ENCODE assay signal across 8 cellular contexts in the genomic region with DNA sequence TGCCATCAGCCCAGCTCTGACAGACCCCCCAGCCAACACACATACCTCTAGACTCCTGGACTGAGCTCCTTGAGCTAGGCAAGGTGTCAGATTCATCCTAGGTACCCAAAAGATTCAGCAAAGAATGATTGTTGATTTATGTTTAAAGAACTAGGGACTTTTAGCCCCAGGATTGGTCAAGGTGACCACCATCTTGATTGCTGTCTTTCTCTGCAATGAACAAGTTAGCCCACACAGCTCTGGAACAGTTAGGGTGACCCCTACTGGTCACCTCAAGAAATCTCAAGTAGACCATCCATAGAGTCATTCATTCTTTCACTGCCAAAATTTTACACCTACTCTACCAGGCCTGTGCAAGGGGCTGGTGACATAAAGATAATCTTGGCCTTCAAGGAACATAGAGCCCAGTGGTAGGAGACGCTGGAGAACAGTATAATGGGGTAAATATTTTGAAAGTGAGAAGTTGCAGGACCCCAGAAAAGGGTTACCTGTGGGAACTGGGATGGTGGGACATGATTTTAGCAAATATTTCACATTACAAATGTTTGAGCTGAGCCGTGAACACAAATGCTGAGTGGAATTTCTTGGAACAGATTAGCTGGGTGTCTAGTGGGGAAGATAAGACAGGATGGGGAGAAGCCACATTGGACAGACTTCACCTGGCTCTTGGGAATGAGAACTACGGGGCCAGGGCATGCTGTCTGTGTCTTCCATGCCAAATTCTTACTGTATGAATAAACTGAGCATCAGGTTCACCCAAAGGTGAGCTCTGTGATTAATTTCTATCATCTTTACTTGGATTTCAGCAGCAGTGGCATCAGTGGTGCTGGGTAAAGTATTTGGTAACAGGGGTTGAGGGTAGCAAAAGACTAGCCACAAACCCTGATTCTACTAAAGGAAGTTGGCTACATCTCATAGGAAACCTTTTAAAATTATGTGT. TPM values are rescaled to one million over a fixed set of nuclear protein-coding genes. Genes with fewer than 3 reads are reported as not detected.
A peak's percentile ranks its signal among the peaks of the same experiment; 100 is the strongest.
DNase-seq lines count a peak whose midpoint lies in the region; ATAC-seq, FAIRE-seq and TF ChIP-seq lines count a peak whose summit lies in the region.

No MANE protein-coding gene starts in this region.

- ATAC-seq in GM18867 (IDR thresholded peaks at IDR 0.05; ENCODE audit: unreplicated experiment), result peak; percentile 56
- ATAC-seq in SK-N-SH treated with all-trans-retinoic acid at 6 μM for 48 hours, result peak; percentile 84
- ATAC-seq in HepG2, result peak; percentile 71

- H3K4me3 ChIP-seq in KMS-11 (IDR thresholded peaks at IDR 0.05; ENCODE audit: insufficient read depth, low read depth, low read length) (no peak overlapping the region), coronary artery (no peak overlapping the region), HepG2 (replicated peaks in 1 of 3; ENCODE audit: insufficient read depth in 1 of 3, low read depth in 2 of 3, low read length in 3 of 3) (no peak overlapping the region), thyroid gland (replicated peaks in 1 of 3) (no peak overlapping the region)

- H3K79me2 ChIP-seq in KMS-11 (ENCODE audit: insufficient read depth, low read depth) (no peaks in the 10 kb centered on the region), HepG2 (ENCODE audit: insufficient read depth, low read length) (no peaks in the 10 kb centered on the region)

- H3K36me3 ChIP-seq in KMS-11 (ENCODE audit: insufficient read depth) (no peaks in the 10 kb centered on the region), HepG2 (replicated peaks in 1 of 2; ENCODE audit: control insufficient read depth in 1 of 2, insufficient read depth in 2 of 2, low read length in 2 of 2) (no peaks in the 10 kb centered on the region), thyroid gland (no peaks in the 10 kb centered on the region)

- peak; percentile 68 for FAIRE-seq in HepG2 (lab: Jason Lieb, UNC)

- WGBS in HepG2 (ENCODE audit: low lambda C conversion rate), result 50% methylated on average over 3 of the region's 3 CpGs
- WGBS in thyroid gland, 2 donors, result 69 to 76% methylated on average over 3 of the region's 3 CpGs

- TF ChIP-seq RAD21 in HepG2 (CRISPR knock-in tag; IDR thresholded peaks at IDR 0.05), result peak; percentile 64

- BruUV-seq in HepG2 (replicated peaks; lab: Mats Ljungman, UMichigan), result no TSS peak

- H3K4me2 ChIP-seq in KMS-11, result no peak overlapping the region
- H3K4me2 ChIP-seq in HepG2 (ENCODE audit: low read depth, low read length), result no peak overlapping the region

- no peaks in the 10 kb centered on the region for H3K27me3 ChIP-seq in KMS-11 (ENCODE audit: insufficient read depth, low read depth)
- peaks cover 0 to 10% of the 10 kb centered on the region in 2 experiments; a peak in 2 of 5 replicates for H3K27me3 ChIP-seq in HepG2 (ENCODE audit: control insufficient read depth in 1 of 2, insufficient read depth in 2 of 2, low read length in 2 of 2)
- no peaks in the 10 kb centered on the region for H3K27me3 ChIP-seq in thyroid gland

- H3K9ac ChIP-seq in KMS-11, result no peak overlapping the region
- no peak overlapping the region for H3K9ac ChIP-seq in HepG2 (ENCODE audit: insufficient read depth, low read depth, low read length)

- POLR2A ChIA-PET in HepG2 (lab: Yijun Ruan, JAX), result no interaction called here

- H3K27ac ChIP-seq in KMS-11, result no peak overlapping the region
- H3K27ac ChIP-seq in coronary artery, result peak overlapping the region; percentile 86 to 93
- no peak overlapping the region for H3K27ac ChIP-seq in HepG2 (ENCODE audit: extremely low read length, insufficient read depth, low read length)
- peak overlapping the region in 1 of 3 donors; percentile 1 for H3K27ac ChIP-seq in thyroid gland

- H4K20me1 ChIP-seq in KMS-11 (ENCODE audit: insufficient read depth), result no peaks in the 10 kb centered on the region
- no peaks in the 10 kb centered on the region for H4K20me1 ChIP-seq in HepG2 (ENCODE audit: insufficient read depth, low read length)

- H3K4me1 ChIP-seq in KMS-11 (ENCODE audit: low read depth, poor library complexity, severe bottlenecking) (peaks cover 62% of the 10 kb centered on the region), HepG2 (ENCODE audit: insufficient read depth, low read length) (peaks cover 23% of the 10 kb centered on the region), thyroid gland (peaks cover 8 to 35% of the 10 kb centered on the region in 2 donors)

- intact Hi-C loops in HepG2 (cut with micrococcal nuclease; ENCODE audit: unreplicated experiment), result loop anchor here (1.0 to 10.0 kb wide), 3 partner anchors 80 to 248 kb away; no protein-coding TSS in a partner anchor
- intact Hi-C loops in thyroid gland (cut with DNase I), result loop anchor here (10.0 kb wide), 1 partner anchor 250 kb away; no protein-coding TSS in a partner anchor

- H2AFZ ChIP-seq in KMS-11 (ENCODE audit: low read depth) (peak overlapping the region; percentile 11; the same call in 1 of the 2 replicates), HepG2 (ENCODE audit: low read length) (no peak overlapping the region)

- peak; percentile 70 for DNase-seq in CD1c-positive myeloid dendritic cell (ENCODE audit: extremely low spot score)
- no peak for DNase-seq in coronary artery (ENCODE audit: low spot score)
- peak; percentile 57 for DNase-seq in HepG2 (ENCODE audit: low spot score)
- no peak for DNase-seq in thyroid gland
- DNase-seq in NK-92 (lab: John Stamatoyannopoulos, UW; ENCODE audit: unreplicated experiment), result no peak

- in situ Hi-C loops in HepG2 (cut with HindIII; ENCODE audit: extremely low pct_ligation_motif_present, low pct_unique_long_range_greater_than_20kb), result no loop called here

- TF ChIP-seq EP300 in HepG2 (IDR thresholded peaks at IDR 0.05; ENCODE audit: low read depth in 2 of 2, low read length in 2 of 2) (no peak), HepG2 (CRISPR knock-in tag; IDR thresholded peaks at IDR 0.05; ENCODE audit: borderline replicate concordance) (no peak)

- CTCF ChIA-PET in HepG2 (lab: Yijun Ruan, JAX; ENCODE audit: low intra/inter-chr PET ratio, low total read pairs), result interaction anchor here (1.3 to 1.7 kb wide), 3 partner anchors 140 to 248 kb away, joined by 3 to 10 read pairs (median 5); no protein-coding TSS in a partner anchor

- TF ChIP-seq CTCF in KMS-11 (conservative IDR thresholded peaks at IDR 0.05; ENCODE audit: low read depth, low read length) (peak; percentile 84), coronary artery (IDR thresholded peaks at IDR 0.05) (no peak), HepG2 (CRISPR knock-in tag; IDR thresholded peaks at IDR 0.05) (peak; percentile 80), thyroid gland (IDR thresholded peaks at IDR 0.05) (peak in 4 of 6 experiments; percentile 47 to 57 (median 55))

- no peaks in the 10 kb centered on the region for H3K9me3 ChIP-seq in HepG2 (ENCODE audit: low read length)
- no peaks in the 10 kb centered on the region for H3K9me3 ChIP-seq in thyroid gland

- TF ChIP-seq POLR2A in HepG2 (IDR thresholded peaks at IDR 0.05; ENCODE audit: insufficient read depth in 1 of 2, low read depth in 2 of 2, low read length in 2 of 2) (no peak), thyroid gland (IDR thresholded peaks at IDR 0.05) (no peak)

TF ChIP-seq in SK-N-SH treated with all-trans-retinoic acid at 6 μM for 48 hours, 23 proteins besides CTCF, POLR2A, EP300 and RAD21 (continues in another document):
- TF ChIP-seq ISL1 (CRISPR knock-in tag; IDR thresholded peaks at IDR 0.05), result no peak
- TF ChIP-seq SNAI2 (CRISPR knock-in tag; IDR thresholded peaks at IDR 0.05), result no peak; the same call in 1 of the 2 replicates

TF ChIP-seq in HepG2, 621 proteins besides CTCF, POLR2A, EP300 and RAD21 (continues in another document):
- peak; percentile 84 for TF ChIP-seq STAG1 (CRISPR knock-in tag; IDR thresholded peaks at IDR 0.05)
- TF ChIP-seq, protein P1, sequence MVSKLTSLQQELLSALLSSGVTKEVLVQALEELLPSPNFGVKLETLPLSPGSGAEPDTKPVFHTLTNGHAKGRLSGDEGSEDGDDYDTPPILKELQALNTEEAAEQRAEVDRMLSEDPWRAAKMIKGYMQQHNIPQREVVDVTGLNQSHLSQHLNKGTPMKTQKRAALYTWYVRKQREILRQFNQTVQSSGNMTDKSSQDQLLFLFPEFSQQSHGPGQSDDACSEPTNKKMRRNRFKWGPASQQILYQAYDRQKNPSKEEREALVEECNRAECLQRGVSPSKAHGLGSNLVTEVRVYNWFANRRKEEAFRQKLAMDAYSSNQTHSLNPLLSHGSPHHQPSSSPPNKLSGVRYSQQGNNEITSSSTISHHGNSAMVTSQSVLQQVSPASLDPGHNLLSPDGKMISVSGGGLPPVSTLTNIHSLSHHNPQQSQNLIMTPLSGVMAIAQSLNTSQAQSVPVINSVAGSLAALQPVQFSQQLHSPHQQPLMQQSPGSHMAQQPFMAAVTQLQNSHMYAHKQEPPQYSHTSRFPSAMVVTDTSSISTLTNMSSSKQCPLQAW (CRISPR knock-in tag; IDR thresholded peaks at IDR 0.05), result peak; percentile 49; the same call in 1 of the 2 replicates
- peak; percentile 93 for TF ChIP-seq ZNF644 (CRISPR knock-in tag; IDR thresholded peaks at IDR 0.05; ENCODE audit: low read depth)
- TF ChIP-seq ZNF24 (IDR thresholded peaks at IDR 0.05), result peak; percentile 82

RNA-seq across cellular contexts. Expression of gene IRAG1, which starts 39.1 kb away (rescaled TPM):
- total RNA-seq in HepG2 (2016; rRNA removed; fragmentation: Illumina TruSeq; extraction: Trizol) (0.13 TPM in 2 replicates), thyroid gland (10 to 100 TPM in 1 of 4 donors, 1 to 10 TPM in 3; 3.2 to 14.4 (median 5.8) TPM)
- 0.18 TPM in 1 of 2 replicates, not detected in the other for total RNA-seq in HepG2 (2016; cell fraction: cytosol; rRNA removed; fragmentation: Illumina TruSeq; extraction: Trizol; ENCODE audit: low read depth)
- 0.13 and 0.16 TPM in 2 replicates for total RNA-seq in HepG2 (2016; cell fraction: insoluble cytoplasmic fraction; rRNA removed; fragmentation: Illumina TruSeq; extraction: Trizol)
- 0.07 and 0.31 TPM in 2 replicates for total RNA-seq in HepG2 (2016; cell fraction: membrane; rRNA removed; fragmentation: Illumina TruSeq; extraction: Trizol)
- 0.09 TPM in 1 of 2 replicates, not detected in the other for total RNA-seq in HepG2 (2016; cell fraction: nucleus; rRNA removed; fragmentation: Illumina TruSeq; extraction: Trizol)
- 0.20 and 0.29 TPM in 2 replicates for polyA plus RNA-seq in HepG2 (2011; rRNA removed)
- 0.13 and 0.19 TPM in 2 replicates for polyA plus RNA-seq in HepG2 (2011; cell fraction: cytosol; rRNA removed)
- polyA plus RNA-seq in HepG2 (2011; cell fraction: nucleus; rRNA removed), result 0.19 and 0.29 TPM in 2 replicates
- 0.05 and 0.15 TPM in 2 replicates for polyA plus RNA-seq in HepG2 (2012)
- 0.01 TPM in 1 of 2 replicates, not detected in the other for polyA plus RNA-seq in HepG2 (2016; cell fraction: cytosol; fragmentation: Illumina TruSeq; extraction: Trizol; ENCODE audit: low read depth)
- 0.10 and 0.15 TPM in 2 replicates for polyA plus RNA-seq in HepG2 (2016; cell fraction: insoluble cytoplasmic fraction; fragmentation: Illumina TruSeq; extraction: Trizol; ENCODE audit: low read depth)
- polyA plus RNA-seq in HepG2 (2016; cell fraction: membrane; fragmentation: Illumina TruSeq; extraction: Trizol; ENCODE audit: low read depth), result 0.05 TPM in 1 of 2 replicates, not detected in the other
- polyA plus RNA-seq in HepG2 (2016; cell fraction: nucleus; fragmentation: Illumina TruSeq; extraction: Trizol; ENCODE audit: insufficient read depth, low read depth), result 0.17 and 0.19 TPM in 2 replicates
- 0.36 TPM in 1 of 2 replicates, not detected in the other for polyA minus RNA-seq in HepG2 (2011; rRNA and poly(A)+ RNA removed; ENCODE audit: low replicate concordance)
- polyA minus RNA-seq in HepG2 (2011; cell fraction: cytosol; rRNA and poly(A)+ RNA removed), result 0.09 and 0.20 TPM in 2 replicates
- 0.25 and 0.26 TPM in 2 replicates for polyA minus RNA-seq in HepG2 (2011; cell fraction: nucleus; rRNA and poly(A)+ RNA removed)

Comparison
In these comparisons a context has a peak if more than half of its experiments do, and no peak if none do; other contexts are left out.
1. DNase-seq: peak in CD1c-positive myeloid dendritic cell (single experiment) and HepG2 (single experiment); none in coronary artery (single experiment), thyroid gland (0 of 2) and NK-92 (single experiment).
2. H3K27ac ChIP-seq: peak in coronary artery (2 of 2); none in KMS-11 (single experiment) and HepG2 (single experiment).
3. Peak in every context shown above with its lines, with median percentiles within 50 percentile points of each other: ATAC-seq.